7 cellular contexts compared by ENCODE assay signal in the genomic region with DNA sequence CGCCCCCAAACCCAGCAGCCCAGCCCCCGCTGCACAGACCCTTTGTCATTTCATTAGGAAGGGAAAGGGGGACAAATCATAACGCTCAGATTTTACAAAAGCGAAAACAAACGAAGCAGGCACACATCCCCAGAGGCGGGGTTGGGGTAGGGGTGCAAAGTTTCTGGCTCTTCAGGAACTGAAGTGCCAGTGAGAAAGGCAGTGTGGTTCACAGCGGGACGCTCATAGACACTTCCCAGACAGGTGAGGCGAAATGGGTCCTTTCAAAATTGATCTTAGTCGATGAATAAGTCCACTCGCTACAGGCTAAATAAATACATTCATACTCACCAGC. TPM values are rescaled to one million over a fixed set of nuclear protein-coding genes. Genes with fewer than 3 reads are reported as not detected.
A peak's percentile ranks its signal among the peaks of the same experiment; 100 is the strongest.
DNase-seq lines count a peak whose midpoint lies in the region; ATAC-seq and TF ChIP-seq lines count a peak whose summit lies in the region.

No MANE protein-coding gene starts in this region.

- peaks cover 15 to 30% of the 10 kb centered on the region in 2 donors for H3K4me1 Mint-ChIP-seq in effector memory CD8-positive, alpha-beta T cell (ENCODE audit: low read depth in 2 of 2)

- H3K4me1 ChIP-seq in HAP-1, result peaks cover 26% of the 10 kb centered on the region
- H3K4me1 ChIP-seq in ovary (ENCODE audit: insufficient read depth), result no peaks in the 10 kb centered on the region

- H3K36me3 ChIP-seq in HAP-1 (replicated peaks) (no peaks in the 10 kb centered on the region), ovary (no peaks in the 10 kb centered on the region)

- 28 to 39% (median 32%) methylated on average over 11 of the region's 11 CpGs for WGBS in ovary, 3 donors

- in situ Hi-C loops in HAP-1 (cut with MboI; ENCODE audit: low sequenced_read_pairs), result no loop called here

- TF ChIP-seq POLR2A in ovary (IDR thresholded peaks at IDR 0.05), result no peak

- ATAC-seq in GM18511 (IDR thresholded peaks at IDR 0.05; ENCODE audit: unreplicated experiment), result peak; percentile 13
- no peak for ATAC-seq in effector memory CD8-positive, alpha-beta T cell (replicated peaks)

- H3K27me3 Mint-ChIP-seq in effector memory CD8-positive, alpha-beta T cell, result no peaks in the 10 kb centered on the region

- H3K27ac Mint-ChIP-seq in effector memory CD8-positive, alpha-beta T cell, result peak overlapping the region; percentile 76 to 93

- no peaks in the 10 kb centered on the region for H3K9me3 Mint-ChIP-seq in effector memory CD8-positive, alpha-beta T cell

- H3K4me3 Mint-ChIP-seq in effector memory CD8-positive, alpha-beta T cell, result peak overlapping the region; percentile 84 to 95

- peak overlapping the region in 1 of 2 donors; percentile 67 for H3K27ac ChIP-seq in ovary

- H3K4me3 ChIP-seq in HAP-1 (peak overlapping the region; percentile 45), ovary (peak overlapping the region; percentile 52)

- H3K9me3 ChIP-seq in HAP-1, result no peaks in the 10 kb centered on the region
- no peaks in the 10 kb centered on the region for H3K9me3 ChIP-seq in ovary

- DNase-seq in HAP-1 (ENCODE audit: low spot score in 2 of 2) (peak in 1 of 2 experiments; percentile 26), NCI-H748 (lab: John Stamatoyannopoulos, UW; ENCODE audit: unreplicated experiment) (peak; percentile 86), ovary (no peak), HK-2 (ENCODE audit: unreplicated experiment) (no peak), SW 1271 (lab: John Stamatoyannopoulos, UW) (no peak)
- DNase-seq in effector memory CD8-positive, alpha-beta T cell, result no peak

- no peaks in the 10 kb centered on the region for H3K27me3 ChIP-seq in HAP-1 (ENCODE audit: low read depth)
- no peaks in the 10 kb centered on the region for H3K27me3 ChIP-seq in ovary

- intact Hi-C loops in ovary (cut with DNase I), result loop anchor here in 2 of 4 donors (5.0 to 10.0 kb wide), 2 partner anchors 55 to 263 kb away; no protein-coding TSS in a partner anchor

- H3K36me3 Mint-ChIP-seq in effector memory CD8-positive, alpha-beta T cell (ENCODE audit: insufficient read depth), result peaks cover 7% of the 10 kb centered on the region

- no peak for TF ChIP-seq CTCF in ovary (IDR thresholded peaks at IDR 0.05)

- no peak for TF ChIP-seq EP300 in ovary (IDR thresholded peaks at IDR 0.05)

RNA-seq across cellular contexts. Expression of a gene that starts 1.2 kb away (rescaled TPM):
- 10 to 100 TPM in 5 of 7 donors, 1 to 10 TPM in 2; 4.6 to 56.2 (median 17.9) TPM for total RNA-seq in ovary
- polyA plus RNA-seq in ovary, result 1 to 10 TPM; 1.1 to 6.6 TPM
